ENCODE assay signal across 8 cellular contexts in genomic region chr1:6634278-6635052, GRCh38. TPM values are rescaled to one million over a fixed set of nuclear protein-coding genes. Genes with fewer than 3 reads are reported as not detected.
DNase-seq lines count a peak whose midpoint lies in the region; ATAC-seq and TF ChIP-seq lines count a peak whose summit lies in the region.

No MANE protein-coding gene starts in this region.

- peaks cover 27 to 85% (median 72%) of the 10 kb centered on the region in 3 experiments for H3K36me3 Mint-ChIP-seq in H9 (ENCODE audit: insufficient read depth in 1 of 3, low read depth in 3 of 3)

- H3K56ac ChIP-seq in H9 (ENCODE audit: insufficient read length, low read depth, low read length) = no peak overlapping the region
- no peak overlapping the region for H3K56ac ChIP-seq in mesendoderm (ENCODE audit: low read length)

- H3K4me3 ChIP-seq in AG09309 (ENCODE audit: control insufficient read depth, low read depth, low read length) (no peak overlapping the region), choroid plexus epithelial cell (ENCODE audit: low read depth, low read length) (no peak overlapping the region), mesendoderm (ENCODE audit: low read length) (no peak overlapping the region), upper lobe of left lung (no peak overlapping the region)

- peak; percentile 55 for TF ChIP-seq CTCF in AG09309 (IDR thresholded peaks at IDR 0.05; ENCODE audit: control insufficient read depth, insufficient read depth, low read depth, low read length, missing control alignments)
- peak; percentile 55; the same call in 2 of the 3 replicates for TF ChIP-seq CTCF in H9 (conservative IDR thresholded peaks at IDR 0.05)
- peak; percentile 62 for TF ChIP-seq CTCF in choroid plexus epithelial cell (conservative IDR thresholded peaks at IDR 0.05; ENCODE audit: low read depth, low read length)
- TF ChIP-seq CTCF in upper lobe of left lung (IDR thresholded peaks at IDR 0.05) = peak in 4 of 6 experiments; percentile 36 to 64 (median 50)

- no peak overlapping the region for H2AFZ ChIP-seq in H9 (ENCODE audit: low read length)

- H3K4ac ChIP-seq in H9 (ENCODE audit: low read depth, low read length) (no peak overlapping the region), mesendoderm (ENCODE audit: low read depth, low read length) (no peak overlapping the region)

- H3K79me2 ChIP-seq in H9 (ENCODE audit: insufficient read depth, low read length) = no peaks in the 10 kb centered on the region
- H3K79me2 ChIP-seq in mesendoderm (ENCODE audit: control insufficient read depth, insufficient read depth, low read length) = no peaks in the 10 kb centered on the region

- H3K27me3 ChIP-seq in H9 (ENCODE audit: insufficient read depth, low read length) = no peaks in the 10 kb centered on the region
- no peaks in the 10 kb centered on the region for H3K27me3 ChIP-seq in mesendoderm (ENCODE audit: insufficient read depth, low read length, poor library complexity)
- H3K27me3 ChIP-seq in upper lobe of left lung = no peaks in the 10 kb centered on the region

- H3K9me3 Mint-ChIP-seq in H9 = no peaks in the 10 kb centered on the region

- H3K9ac ChIP-seq in H9 (ENCODE audit: extremely low read depth, insufficient read length, low read length) = no peak overlapping the region
- H3K9ac ChIP-seq in mesendoderm (ENCODE audit: low read length) = no peak overlapping the region

- no peaks in the 10 kb centered on the region for H3K4me1 ChIP-seq in H9 (ENCODE audit: insufficient read depth, low read length)
- H3K4me1 ChIP-seq in mesendoderm (ENCODE audit: control insufficient read depth, low read depth, low read length) = no peaks in the 10 kb centered on the region
- H3K4me1 ChIP-seq in upper lobe of left lung = no peaks in the 10 kb centered on the region

- H3K18ac ChIP-seq in H9 (ENCODE audit: insufficient read length, low read depth, low read length) = no peak overlapping the region
- no peak overlapping the region for H3K18ac ChIP-seq in mesendoderm (ENCODE audit: low read length)

- H3K23me2 ChIP-seq in H9 (ENCODE audit: insufficient read length, low read depth, low read length, poor library complexity, severe bottlenecking) = no peaks in the 10 kb centered on the region

- H2AK5ac ChIP-seq in H9 (ENCODE audit: insufficient read length, low read length) (no peak overlapping the region), mesendoderm (ENCODE audit: low read length) (no peak overlapping the region)

- H3K4me2 ChIP-seq in H9 (ENCODE audit: insufficient read depth, insufficient read length, low read length) = no peak overlapping the region
- no peak overlapping the region for H3K4me2 ChIP-seq in mesendoderm (ENCODE audit: low read length)

- H3K79me1 ChIP-seq in H9 (ENCODE audit: insufficient read depth, low read depth, low read length, poor library complexity, severe bottlenecking) = no peaks in the 10 kb centered on the region
- H3K79me1 ChIP-seq in mesendoderm (ENCODE audit: low read length) = no peaks in the 10 kb centered on the region

- no peak overlapping the region for H3K27ac Mint-ChIP-seq in H9

- H3K14ac ChIP-seq in H9 (ENCODE audit: insufficient read depth, low read length) = no peak overlapping the region

- no CpG with 5 or more reads among the region's 37 CpGs for WGBS in H9 (ENCODE audit: extremely low coverage, insufficient read length, low lambda C conversion rate)
- no CpG with 5 or more reads among the region's 37 CpGs for WGBS in mesendoderm (ENCODE audit: extremely low coverage, insufficient coverage, low lambda C conversion rate)
- WGBS in upper lobe of left lung, 2 donors = 78 to 83% methylated on average over 18 to 32 of the region's 37 CpGs

- H3K36me3 ChIP-seq in mesendoderm (ENCODE audit: control insufficient read depth, insufficient read depth, low read length) (peaks cover 11% of the 10 kb centered on the region), upper lobe of left lung (peaks cover 26 to 100% (median 79%) of the 10 kb centered on the region in 4 donors)

- H3K27ac ChIP-seq in H9 (ENCODE audit: insufficient read length, low read depth, low read length) = no peak overlapping the region
- no peak overlapping the region for H3K27ac ChIP-seq in mesendoderm (ENCODE audit: low read depth, low read length)
- no peak overlapping the region for H3K27ac ChIP-seq in upper lobe of left lung

- H3T11ph ChIP-seq in H9 (ENCODE audit: low read length) = no peak overlapping the region

- H2BK5ac ChIP-seq in H9 (ENCODE audit: insufficient read length, low read length) (no peak overlapping the region), mesendoderm (ENCODE audit: low read length) (no peak overlapping the region)

- no peak overlapping the region for H2BK12ac ChIP-seq in H9 (ENCODE audit: insufficient read length, low read depth, low read length)

- H2BK120ac ChIP-seq in H9 (ENCODE audit: low read depth, low read length, poor library complexity, severe bottlenecking) (no peak overlapping the region), mesendoderm (ENCODE audit: low read depth, low read length) (no peak overlapping the region)

- H4K5ac ChIP-seq in H9 (ENCODE audit: insufficient read length, low read depth, low read length) = no peak overlapping the region
- no peak overlapping the region for H4K5ac ChIP-seq in mesendoderm (ENCODE audit: low read length)

- no peak overlapping the region for H2BK15ac ChIP-seq in H9 (ENCODE audit: low read depth, low read length)
- no peak overlapping the region for H2BK15ac ChIP-seq in mesendoderm (replicated peaks; ENCODE audit: low read depth)

- no peaks in the 10 kb centered on the region for H4K20me1 ChIP-seq in H9 (ENCODE audit: control insufficient read depth, insufficient read depth, insufficient read length)

- no peaks in the 10 kb centered on the region for H3K9me3 ChIP-seq in H9 (ENCODE audit: control insufficient read depth, low read depth, low read length)
- H3K9me3 ChIP-seq in upper lobe of left lung = no peaks in the 10 kb centered on the region

- H3K4me3 Mint-ChIP-seq in H9 = no peak overlapping the region; a peak in 1 of 5 replicates

- H2BK20ac ChIP-seq in H9 (ENCODE audit: low read depth, low read length, poor library complexity, severe bottlenecking) = no peak overlapping the region

- ATAC-seq in upper lobe of left lung (ENCODE audit: low FRiP score in 2 of 2) (peak; percentile 32 to 62), GM18867 (IDR thresholded peaks at IDR 0.05; ENCODE audit: unreplicated experiment) (no peak)

- no peak overlapping the region for H3K23ac ChIP-seq in H9 (ENCODE audit: insufficient read length, low read depth, low read length)
- H3K23ac ChIP-seq in mesendoderm (ENCODE audit: low read length) = no peak overlapping the region

- no peaks in the 10 kb centered on the region; the same call in 1 of the 2 replicates for H3K27me3 Mint-ChIP-seq in H9 (ENCODE audit: low read depth)

- TF ChIP-seq EP300 in upper lobe of left lung (IDR thresholded peaks at IDR 0.05) = no peak

- H3K4me1 Mint-ChIP-seq in H9 = no peaks in the 10 kb centered on the region

- H4K8ac ChIP-seq in H9 (replicated peaks; ENCODE audit: insufficient read length, low read depth, low read length) (no peak overlapping the region), mesendoderm (ENCODE audit: low read depth, low read length) (no peak overlapping the region)

- no peak for TF ChIP-seq POLR2A in upper lobe of left lung (IDR thresholded peaks at IDR 0.05)

- no peak for DNase-seq in AG09309 (ENCODE audit: low read depth)
- peak; percentile 78 for DNase-seq in H9
- DNase-seq in UCSD-AML1 (lab: John Stamatoyannopoulos, UW; ENCODE audit: unreplicated experiment) = peak; percentile 42
- peak; percentile 51 for DNase-seq in choroid plexus epithelial cell (ENCODE audit: low read depth)
- DNase-seq in mesendoderm = peak; percentile 56
- peak; percentile 73 to 89 for DNase-seq in upper lobe of left lung
- no peak for DNase-seq in KG1 (lab: John Stamatoyannopoulos, UW)

- H4K91ac ChIP-seq in H9 (ENCODE audit: insufficient read length, low read depth, low read length) = no peak overlapping the region

RNA-seq across cellular contexts. Expression of gene THAP3, which starts 9.8 kb away (rescaled TPM):
- total RNA-seq in H9 (2021) = 14.0 and 15.3 TPM in 2 replicates
- 6.8 TPM for polyA plus RNA-seq in mesendoderm (2013, experiment 1 of 2)
- polyA plus RNA-seq in mesendoderm (2013, experiment 2 of 2) = 6.4 TPM
- 10 to 100 TPM in 5 of 6 donors, 1 to 10 TPM in 1; 7.7 to 26.2 (median 17.3) TPM for total RNA-seq in upper lobe of left lung

RNA-seq across cellular contexts. Expression of gene PHF13, which starts 20.9 kb away (rescaled TPM):
- total RNA-seq in H9 (2021) (55.8 and 56.4 TPM in 2 replicates), upper lobe of left lung (10 to 100 TPM in 3 of 6 donors, 1 to 10 TPM in 3; 8.4 to 23.0 (median 9.8) TPM)
- 14.6 TPM for polyA plus RNA-seq in mesendoderm (2013, experiment 1 of 2)
- polyA plus RNA-seq in mesendoderm (2013, experiment 2 of 2) = 14.9 TPM

RNA-seq across cellular contexts. Expression of gene KLHL21, which starts 31.8 kb away (rescaled TPM):
- total RNA-seq in H9 (2021) (31.9 and 32.7 TPM in 2 replicates), upper lobe of left lung (10 to 100 TPM; 26.4 to 66.0 (median 39.7) TPM)
- polyA plus RNA-seq in mesendoderm (2013, experiment 1 of 2) = 11.2 TPM
- 10.9 TPM for polyA plus RNA-seq in mesendoderm (2013, experiment 2 of 2)

RNA-seq across cellular contexts. Expression of gene ZBTB48, which starts 54.7 kb away (rescaled TPM):
- total RNA-seq in H9 (2021) = 30.3 and 33.2 TPM in 2 replicates
- 16.1 TPM for polyA plus RNA-seq in mesendoderm (2013, experiment 1 of 2)
- polyA plus RNA-seq in mesendoderm (2013, experiment 2 of 2) = 14.9 TPM
- 10 to 100 TPM; 16.2 to 56.6 (median 36.9) TPM for total RNA-seq in upper lobe of left lung

Comparison
In these comparisons a context has a peak if more than half of its experiments do, and no peak if none do; other contexts are left out.
1. DNase-seq: peak in H9 (single experiment), UCSD-AML1 (single experiment), choroid plexus epithelial cell (single experiment), mesendoderm (single experiment) and upper lobe of left lung (2 of 2); none in AG09309 (single experiment) and KG1 (single experiment).
2. Peak in every context shown above with its lines, with median percentiles within 50 percentile points of each other: CTCF ChIP-seq.